In genomic region chr6:35668096-35668495, GRCh38 we compare ENCODE assay signal across 1 cellular context.
TF ChIP-seq lines count a peak whose summit lies in the region.

No MANE protein-coding gene starts in this region.

TF ChIP-seq in GM12878, 131 proteins besides CTCF, POLR2A, EP300 and RAD21 (continued from another document):
- TF ChIP-seq ZNF592 (IDR thresholded peaks at IDR 0.05) (no peak), EGR1 (IDR thresholded peaks at IDR 0.05; ENCODE audit: borderline replicate concordance in 1 of 2, low read depth in 2 of 2, low read length in 2 of 2) (no peak), BMI1 (IDR thresholded peaks at IDR 0.05; ENCODE audit: borderline replicate concordance) (no peak), TCF7 (IDR thresholded peaks at IDR 0.05; ENCODE audit: borderline replicate concordance) (no peak), PAX5 (IDR thresholded peaks at IDR 0.05; ENCODE audit: borderline replicate concordance, low read depth, low read length) (no peak), CHD2 (IDR thresholded peaks at IDR 0.05; ENCODE audit: borderline replicate concordance, low read depth, low read length) (no peak), SPI1 (IDR thresholded peaks at IDR 0.05; ENCODE audit: borderline replicate concordance, insufficient read depth, low read depth, low read length) (no peak), KAT2A (conservative IDR thresholded peaks at IDR 0.05; ENCODE audit: control insufficient read depth, low read depth, low read length) (no peak), BCLAF1 (IDR thresholded peaks at IDR 0.05) (no peak), ZBTB40 (IDR thresholded peaks at IDR 0.05; ENCODE audit: borderline replicate concordance) (no peak), EZH2 (IDR thresholded peaks at IDR 0.05; ENCODE audit: borderline replicate concordance, control insufficient read depth, low read depth, low read length) (no peak), CBX5 (IDR thresholded peaks at IDR 0.05; ENCODE audit: low read depth) (no peak), KLF5 (IDR thresholded peaks at IDR 0.05; ENCODE audit: partially characterized antibody) (no peak), DPF2 (IDR thresholded peaks at IDR 0.05) (no peak), CEBPB (IDR thresholded peaks at IDR 0.05; ENCODE audit: borderline replicate concordance in 1 of 2, low read depth in 2 of 2, low read length in 2 of 2) (no peak), TAF1 (IDR thresholded peaks at IDR 0.05; ENCODE audit: borderline replicate concordance, low read depth, low read length) (no peak), REST (IDR thresholded peaks at IDR 0.05; ENCODE audit: low read depth, low read length) (no peak), ZBTB33 (IDR thresholded peaks at IDR 0.05) (no peak)
